25 cellular contexts compared by ENCODE assay signal in the genomic region with DNA sequence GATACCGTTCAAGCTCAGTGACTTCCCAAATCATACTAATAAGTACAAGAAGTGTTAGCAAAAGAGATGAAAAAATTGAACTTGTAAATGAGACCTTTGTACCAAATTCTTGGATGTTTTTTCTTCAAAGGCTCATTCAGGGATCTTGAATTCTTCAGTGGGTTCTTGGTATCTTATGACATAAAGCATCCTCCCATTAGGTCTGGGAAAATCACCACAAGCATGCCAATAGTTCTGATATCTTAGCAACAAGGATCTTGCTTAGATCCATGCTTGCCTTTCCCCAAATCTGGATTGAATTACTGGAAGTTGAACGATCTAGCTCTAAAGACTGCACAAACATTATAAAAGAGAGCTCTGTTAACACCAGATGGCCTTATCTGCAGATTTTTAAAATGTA.
"Had no signal": no experiment of that assay in that cellular context is flagged by ENCODE, and none has a peak within 500 bp of the region (broad histone marks: within the 10 kb centered on the region; RNA-seq: fewer than 3 reads in every experiment).

No MANE protein-coding gene starts in this region.

- H3K27ac ChIP-seq: esophagus muscularis mucosa, gastrocnemius medialis, right lobe of liver, thyroid gland, upper lobe of left lung had no signal

- H3K27me3 ChIP-seq: esophagus muscularis mucosa, gastrocnemius medialis, right lobe of liver, thyroid gland, upper lobe of left lung had no signal

- H3K36me3 ChIP-seq: esophagus muscularis mucosa, gastrocnemius medialis, right lobe of liver, thyroid gland, upper lobe of left lung had no signal

- H3K27ac Mint-ChIP-seq: activated CD4-positive, alpha-beta memory T cell treated with anti-CD3 and anti-CD28 coated beads, Interleukin-2, amount 10 ng/mL, durations not matched to agents 7 days and 5 days; activated CD4-positive, alpha-beta T cell treated with anti-CD3 and anti-CD28 coated beads, Interleukin-2, amount 10 ng/mL, durations not matched to agents 7 days and 5 days; activated naive CD4-positive, alpha-beta T cell treated with anti-CD3 and anti-CD28 coated beads, Interleukin-2, amount 10 ng/mL, durations not matched to agents 7 days and 5 days; activated T-cell treated with anti-CD3 and anti-CD28 coated beads, Interleukin-2, amount 50 U/mL, for 24 hours; naive thymus-derived CD4-positive, alpha-beta T cell; progenitor cell of endocrine pancreas; stimulated activated memory B cell treated with anti-CD40 and anti-IgM and Interleukin-4, amounts not matched to agents 10 μg/mL and 1 μg/mL and 100 μg/mL, for 72 hours; stimulated activated naive CD8-positive, alpha-beta T cell treated with anti-CD3 and anti-CD28 coated beads, Interleukin-15, amount 100 ng/mL, for 72 hours; WTC11 had no signal

- ATAC-seq: gastrocnemius medialis; naive thymus-derived CD4-positive, alpha-beta T cell; stimulated activated memory B cell treated with anti-CD40 and anti-IgM and Interleukin-4, amounts not matched to agents 10 μg/mL and 1 μg/mL and 100 μg/mL, for 72 hours had no signal

- DNase-seq: activated CD4-positive, alpha-beta memory T cell treated with anti-CD3 and anti-CD28 coated beads, Interleukin-2, amount 10 ng/mL, durations not matched to agents 7 days and 5 days; activated CD4-positive, alpha-beta T cell treated with anti-CD3 and anti-CD28 coated beads for 1 hour; activated CD4-positive, alpha-beta T cell treated with anti-CD3 and anti-CD28 coated beads, Interleukin-2, amount 10 ng/mL, durations not matched to agents 7 days and 5 days; activated CD8-positive, alpha-beta memory T cell treated with anti-CD3 and anti-CD28 coated beads, Interleukin-2, amount 50 U/mL, for 48 hours; activated gamma-delta T cell; activated naive CD4-positive, alpha-beta T cell treated with anti-CD3 and anti-CD28 coated beads, Interleukin-2, amount 10 ng/mL, durations not matched to agents 7 days and 5 days; activated T-cell treated with anti-CD3 and anti-CD28 coated beads, Interleukin-2, amount 50 U/mL, for 24 hours; amniotic stem cell; gastrocnemius medialis; hippocampal formation; left cardiac atrium; mammary epithelial cell; midbrain; naive thymus-derived CD4-positive, alpha-beta T cell; stimulated activated CD4-positive, alpha-beta T cell treated with anti-CD3 and anti-CD28 coated beads, Interleukin-4, amount 100 ng/mL, for 24 hours; stimulated activated naive CD8-positive, alpha-beta T cell treated with anti-CD3 and anti-CD28 coated beads, Interleukin-15, amount 100 ng/mL, for 72 hours; T-helper 2 cell; thyroid gland; upper lobe of left lung had no signal

- H3K36me3 Mint-ChIP-seq: activated naive CD4-positive, alpha-beta T cell treated with anti-CD3 and anti-CD28 coated beads, Interleukin-2, amount 10 ng/mL, durations not matched to agents 7 days and 5 days; naive thymus-derived CD4-positive, alpha-beta T cell; stimulated activated memory B cell treated with anti-CD40 and anti-IgM and Interleukin-4, amounts not matched to agents 10 μg/mL and 1 μg/mL and 100 μg/mL, for 72 hours; WTC11 had no signal

- H3K9me3 Mint-ChIP-seq: activated CD4-positive, alpha-beta memory T cell treated with anti-CD3 and anti-CD28 coated beads, Interleukin-2, amount 10 ng/mL, durations not matched to agents 7 days and 5 days; activated CD4-positive, alpha-beta T cell treated with anti-CD3 and anti-CD28 coated beads, Interleukin-2, amount 10 ng/mL, durations not matched to agents 7 days and 5 days; activated naive CD4-positive, alpha-beta T cell treated with anti-CD3 and anti-CD28 coated beads, Interleukin-2, amount 10 ng/mL, durations not matched to agents 7 days and 5 days; activated T-cell treated with anti-CD3 and anti-CD28 coated beads, Interleukin-2, amount 50 U/mL, for 24 hours; naive thymus-derived CD4-positive, alpha-beta T cell; stimulated activated memory B cell treated with anti-CD40 and anti-IgM and Interleukin-4, amounts not matched to agents 10 μg/mL and 1 μg/mL and 100 μg/mL, for 72 hours; stimulated activated naive CD8-positive, alpha-beta T cell treated with anti-CD3 and anti-CD28 coated beads, Interleukin-15, amount 100 ng/mL, for 72 hours; WTC11 had no signal

- H3K4me3 ChIP-seq: esophagus muscularis mucosa, gastrocnemius medialis, right lobe of liver, skin epidermis, thyroid gland, upper lobe of left lung had no signal

- H3K4me1 Mint-ChIP-seq: activated CD4-positive, alpha-beta memory T cell treated with anti-CD3 and anti-CD28 coated beads, Interleukin-2, amount 10 ng/mL, durations not matched to agents 7 days and 5 days; activated CD4-positive, alpha-beta T cell treated with anti-CD3 and anti-CD28 coated beads, Interleukin-2, amount 10 ng/mL, durations not matched to agents 7 days and 5 days; activated naive CD4-positive, alpha-beta T cell treated with anti-CD3 and anti-CD28 coated beads, Interleukin-2, amount 10 ng/mL, durations not matched to agents 7 days and 5 days; naive thymus-derived CD4-positive, alpha-beta T cell; stimulated activated memory B cell treated with anti-CD40 and anti-IgM and Interleukin-4, amounts not matched to agents 10 μg/mL and 1 μg/mL and 100 μg/mL, for 72 hours; stimulated activated naive CD8-positive, alpha-beta T cell treated with anti-CD3 and anti-CD28 coated beads, Interleukin-15, amount 100 ng/mL, for 72 hours had no signal

- H3K27me3 Mint-ChIP-seq: progenitor cell of endocrine pancreas; stimulated activated memory B cell treated with anti-CD40 and anti-IgM and Interleukin-4, amounts not matched to agents 10 μg/mL and 1 μg/mL and 100 μg/mL, for 72 hours had no signal

- H3K4me1 ChIP-seq: esophagus muscularis mucosa, gastrocnemius medialis, thyroid gland had no signal

- H3K9me3 ChIP-seq: esophagus muscularis mucosa, gastrocnemius medialis, right lobe of liver, thyroid gland, upper lobe of left lung had no signal

- H3K4me3 Mint-ChIP-seq: activated CD4-positive, alpha-beta memory T cell treated with anti-CD3 and anti-CD28 coated beads, Interleukin-2, amount 10 ng/mL, durations not matched to agents 7 days and 5 days; activated CD4-positive, alpha-beta T cell treated with anti-CD3 and anti-CD28 coated beads, Interleukin-2, amount 10 ng/mL, durations not matched to agents 7 days and 5 days; activated naive CD4-positive, alpha-beta T cell treated with anti-CD3 and anti-CD28 coated beads, Interleukin-2, amount 10 ng/mL, durations not matched to agents 7 days and 5 days; activated T-cell treated with anti-CD3 and anti-CD28 coated beads, Interleukin-2, amount 50 U/mL, for 24 hours; naive thymus-derived CD4-positive, alpha-beta T cell; stimulated activated memory B cell treated with anti-CD40 and anti-IgM and Interleukin-4, amounts not matched to agents 10 μg/mL and 1 μg/mL and 100 μg/mL, for 72 hours; stimulated activated naive CD8-positive, alpha-beta T cell treated with anti-CD3 and anti-CD28 coated beads, Interleukin-15, amount 100 ng/mL, for 72 hours; WTC11 had no signal
